21 cellular contexts compared by ENCODE assay signal in genomic region chr13:91632071-91632470, GRCh38.
"Had no signal": no experiment of that assay in that cellular context is flagged by ENCODE, and none has a peak within 500 bp of the region (broad histone marks: within the 10 kb centered on the region; RNA-seq: fewer than 3 reads in every experiment).

No MANE protein-coding gene starts in this region.

- DNase-seq: activated CD4-positive, alpha-beta T cell treated with anti-CD3 and anti-CD28 coated beads for 1 hour; activated CD4-positive, alpha-beta T cell treated with anti-CD3 and anti-CD28 coated beads, Interleukin-2, amount 50 U/mL, for 1 hour; activated naive CD4-positive, alpha-beta T cell; activated T-cell treated with anti-CD3 and anti-CD28 coated beads, Interleukin-2, amount 50 U/mL, for 24 hours; adrenal gland; effector memory CD4-positive, alpha-beta T cell; heart right ventricle; lower lobe of right lung; naive B cell; occipital lobe; stimulated activated CD4-positive, alpha-beta T cell treated with anti-CD3 and anti-CD28 coated beads, Interleukin-15, amount 100 ng/mL, for 24 hours; stimulated activated naive CD4-positive, alpha-beta T cell; T-cell; upper lobe of left lung had no signal

- H3K36me3 ChIP-seq: adrenal gland, ascending aorta, heart right ventricle, lower lobe of right lung, upper lobe of left lung had no signal

- FAIRE-seq: colon, keratinocyte, TTC549 had no signal

- H3K4me1 ChIP-seq: adrenal gland, ascending aorta, heart right ventricle, lower lobe of right lung, upper lobe of left lung had no signal

- H3K4me3 ChIP-seq: adrenal gland, ascending aorta, heart right ventricle, lower lobe of right lung, smooth muscle cell, upper lobe of left lung had no signal

- H3K4me2 ChIP-seq: smooth muscle cell had no signal

- H3K27ac ChIP-seq: adrenal gland, ascending aorta, heart right ventricle, lower lobe of right lung, upper lobe of left lung had no signal

- H3K9me3 ChIP-seq: adrenal gland, ascending aorta, lower lobe of right lung, upper lobe of left lung had no signal

- H3K27me3 ChIP-seq: adrenal gland, ascending aorta, heart right ventricle, upper lobe of left lung had no signal

- ATAC-seq: esophagus mucosa, heart right ventricle, lower lobe of right lung, sciatic nerve, T-cell had no signal
